Comparison of ENCODE assay signal across 8 cellular contexts in the genomic region with DNA sequence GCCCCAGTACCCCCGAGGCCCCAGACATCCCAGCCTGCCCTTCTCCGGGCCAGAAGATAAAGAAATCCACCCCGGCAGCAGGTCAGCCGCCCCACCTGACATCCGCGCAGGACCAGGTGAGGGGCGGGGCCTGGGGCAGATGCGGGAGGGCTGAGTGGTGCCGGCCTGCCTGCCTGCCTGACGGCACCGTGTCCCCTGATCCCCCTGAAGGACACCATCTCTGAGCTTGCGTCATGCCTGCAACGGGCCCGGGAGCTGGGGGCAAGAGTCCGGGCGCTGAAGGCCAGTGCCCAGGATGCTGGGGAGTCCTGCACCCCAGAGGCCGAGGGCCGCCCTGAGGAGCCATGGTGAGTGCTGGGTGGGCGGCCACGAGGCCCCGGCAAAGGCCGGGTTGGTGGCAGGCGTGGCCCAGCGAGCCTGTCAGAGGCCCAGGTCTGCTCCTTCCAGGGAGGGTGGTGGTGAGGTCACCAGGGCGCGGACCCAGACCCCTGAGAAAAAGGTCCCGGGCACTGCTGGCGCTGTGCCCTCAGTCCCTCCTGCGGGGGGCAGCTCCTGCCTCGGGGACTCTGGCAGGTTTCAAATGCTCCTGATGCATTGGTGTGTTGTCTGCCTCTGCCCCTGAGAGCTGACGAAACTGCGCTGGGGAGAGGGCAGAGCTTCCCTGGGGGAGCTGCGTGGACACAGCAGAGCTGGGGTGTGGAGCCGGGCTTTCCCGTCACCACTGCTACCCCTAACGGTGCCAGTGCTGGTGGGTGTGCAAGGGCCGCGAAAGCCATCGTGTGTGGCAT. TPM values are rescaled to one million over a fixed set of nuclear protein-coding genes. Genes with fewer than 3 reads are reported as not detected.
DNase-seq lines count a peak whose midpoint lies in the region; FAIRE-seq and TF ChIP-seq lines count a peak whose summit lies in the region.

No MANE protein-coding gene starts in this region.

- H4K91ac ChIP-seq in H1 (replicated peaks; ENCODE audit: insufficient read length, low read length) = no peak overlapping the region

- peak overlapping the region; percentile 63; the same call in 1 of the 2 replicates for H4K8ac ChIP-seq in H1 (ENCODE audit: extremely low read depth, insufficient read depth, low read length)

- peak overlapping the region; percentile 69 for H3K4me3 Mint-ChIP-seq in progenitor cell of endocrine pancreas (ENCODE audit: low read depth)

- TF ChIP-seq RAD21 in H1 (IDR thresholded peaks at IDR 0.05 in 1 of 2, conservative IDR thresholded peaks at IDR 0.05 in 1 of 2; ENCODE audit: low read depth in 2 of 2, low read length in 2 of 2) = no peak

- CTCF ChIA-PET in H1 (lab: Charles Lee; ENCODE audit: partially characterized antibody) = interaction anchor here (0.9 to 2.0 kb wide), 4 partner anchors 9 to 67 kb away, joined by 3 to 6 read pairs (median 4); no protein-coding TSS in a partner anchor

- peak overlapping the region; percentile 87 to 95 for H3K4me2 ChIP-seq in H1 (ENCODE audit: insufficient read depth in 1 of 2, low read depth in 2 of 2, low read length in 2 of 2)

- peaks cover 0 to 12% (median 9%) of the 10 kb centered on the region in 4 experiments; a peak in 5 of 7 replicates for H3K4me1 ChIP-seq in H1 (replicated peaks in 1 of 4; ENCODE audit: control insufficient read depth in 3 of 4, insufficient read depth in 4 of 4, low read length in 3 of 4)

- no peaks in the 10 kb centered on the region for H3K27me3 Mint-ChIP-seq in progenitor cell of endocrine pancreas

- no peaks in the 10 kb centered on the region for H3K9me3 ChIP-seq in H1 (ENCODE audit: insufficient read depth in 2 of 2, low read depth in 1 of 2, low read length in 1 of 2)

- no peak overlapping the region for H3K14ac ChIP-seq in H1 (ENCODE audit: insufficient read length)

- TF ChIP-seq POLR2A in H1 (IDR thresholded peaks at IDR 0.05; ENCODE audit: control extremely low read depth in 1 of 2, low read depth in 2 of 2, low read length in 2 of 2) = no peak

- H4K20me1 ChIP-seq in H1 (replicated peaks in 1 of 2; ENCODE audit: control insufficient read depth in 1 of 2, insufficient read depth in 2 of 2, low read length in 2 of 2) = peaks cover 26 to 38% of the 10 kb centered on the region in 2 experiments

- H2BK120ac ChIP-seq in H1 (replicated peaks; ENCODE audit: low read depth, low read length) = no peak overlapping the region

- H3K9me3 Mint-ChIP-seq in progenitor cell of endocrine pancreas (ENCODE audit: low read depth) = no peaks in the 10 kb centered on the region

- H3K27ac ChIP-seq in H1 (ENCODE audit: low read depth, low read length) = peak overlapping the region; percentile 63; the same call in 1 of the 2 replicates

- H3K56ac ChIP-seq in H1 (replicated peaks; ENCODE audit: insufficient read length, low read depth, low read length) = no peak overlapping the region

- no peak for TF ChIP-seq EP300 in H1 (IDR thresholded peaks at IDR 0.05; ENCODE audit: borderline replicate concordance in 1 of 2, low read depth in 2 of 2, low read length in 2 of 2)

- H4K5ac ChIP-seq in H1 (ENCODE audit: insufficient read length, low read depth, low read length) = no peak overlapping the region

- H3K79me1 ChIP-seq in H1 (ENCODE audit: low read depth, low read length) = peaks cover 12% of the 10 kb centered on the region

- TF ChIP-seq CTCF in H1 (IDR thresholded peaks at IDR 0.05; ENCODE audit: control extremely low read depth in 1 of 3, insufficient read depth in 1 of 3, low read depth in 1 of 3, low read length in 3 of 3) = no peak
- TF ChIP-seq CTCF in progenitor cell of endocrine pancreas (IDR thresholded peaks at IDR 0.05; ENCODE audit: unreplicated experiment) = no peak

- H2AK5ac ChIP-seq in H1 (ENCODE audit: low read depth, low read length) = no peak overlapping the region

- H3K9ac ChIP-seq in H1 (replicated peaks in 1 of 4; ENCODE audit: extremely low read depth in 1 of 4, low read depth in 3 of 4, low read length in 3 of 4) = peak overlapping the region; percentile 66 to 88 (median 80)

- H3K4me1 Mint-ChIP-seq in progenitor cell of endocrine pancreas (ENCODE audit: low read depth) = no peaks in the 10 kb centered on the region

- H3K23ac ChIP-seq in H1 (ENCODE audit: insufficient read length) = no peak overlapping the region

- H2AFZ ChIP-seq in H1 (ENCODE audit: low read length) = no peak overlapping the region

- H3K18ac ChIP-seq in H1 (ENCODE audit: extremely low read depth, low read length) = peak overlapping the region; percentile 60

- peaks cover 0 to 16% of the 10 kb centered on the region in 2 experiments; a peak in 2 of 4 replicates for H3K79me2 ChIP-seq in H1 (ENCODE audit: control insufficient read depth in 1 of 2, insufficient read depth in 2 of 2, low read length in 2 of 2)

- H2BK12ac ChIP-seq in H1 (ENCODE audit: low read depth, low read length) = no peak overlapping the region

- H3K23me2 ChIP-seq in H1 (ENCODE audit: low read depth, low read length) = peaks cover 7% of the 10 kb centered on the region; the same call in 1 of the 2 replicates

- no peak for FAIRE-seq in H1 (lab: Jason Lieb, UNC)

- H3K4ac ChIP-seq in H1 (replicated peaks; ENCODE audit: insufficient read length, low read depth, low read length) = no peak overlapping the region

- no peak overlapping the region for H3K27ac Mint-ChIP-seq in progenitor cell of endocrine pancreas

- H2BK5ac ChIP-seq in H1 (ENCODE audit: low read depth, low read length) = peak overlapping the region; percentile 60; the same call in 1 of the 2 replicates

- no peaks in the 10 kb centered on the region for H3K27me3 ChIP-seq in H1 (replicated peaks in 1 of 4; ENCODE audit: control insufficient read depth in 3 of 4, extremely low read depth in 1 of 4, insufficient read depth in 3 of 4, low read length in 3 of 4)

- H3K4me3 ChIP-seq in H1 (ENCODE audit: extremely low read depth in 1 of 4, insufficient read depth in 2 of 4, low read depth in 3 of 4, low read length in 4 of 4) = peak overlapping the region; percentile 59 to 84 (median 80)

- no peak overlapping the region for H2BK15ac ChIP-seq in H1 (ENCODE audit: low read length)

- POLR2A ChIA-PET in H1 (lab: Charles Lee; ENCODE audit: partially characterized antibody) = interaction anchor here (0.7 to 1.7 kb wide), 10 partner anchors 9 to 113 kb away, joined by 3 to 5 read pairs (median 3); no protein-coding TSS in a partner anchor

- peak; percentile 64 for DNase-seq in stimulated activated CD4-positive, alpha-beta T cell treated with anti-CD3 and anti-CD28 coated beads, Interleukin-1b, Interleukin-23, amount 100 ng/mL, for 48 hours
- no peak for DNase-seq in stimulated activated CD4-positive, alpha-beta T cell treated with anti-CD3 and anti-CD28 coated beads, Interleukin-12 subunit alpha, Interleukin-12 subunit beta, amount 100 ng/mL, for 4 hours
- peak; percentile 48 for DNase-seq in RKO (ENCODE audit: low spot score)
- no peak for DNase-seq in H1 (ENCODE audit: low read depth in 1 of 2, low spot score in 2 of 2)
- DNase-seq in progenitor cell of endocrine pancreas (ENCODE audit: low spot score, unreplicated experiment) = no peak
- no peak for DNase-seq in AG20443 (ENCODE audit: low spot score)
- DNase-seq in medulla oblongata (ENCODE audit: extremely low spot score) = no peak
- no peak for DNase-seq in activated gamma-delta T cell (lab: John Stamatoyannopoulos, UW)

- H3K36me3 Mint-ChIP-seq in progenitor cell of endocrine pancreas (ENCODE audit: insufficient read depth) = no peaks in the 10 kb centered on the region

- peaks cover 33 to 53% (median 45%) of the 10 kb centered on the region in 4 experiments for H3K36me3 ChIP-seq in H1 (ENCODE audit: control insufficient read depth in 2 of 4, insufficient read depth in 4 of 4, low read length in 3 of 4)

- 66% methylated on average over 33 of the region's 39 CpGs; no CpG with 5 or more reads in 1 of the 2 experiments for WGBS in H1 (ENCODE audit: extremely low coverage in 1 of 2, insufficient coverage in 1 of 2, insufficient read length in 1 of 2, insufficient replicate concordance in 2 of 2, low coverage in 1 of 2, low lambda C conversion rate in 2 of 2, missing lambda C conversion rate in 1 of 2), 2 experiments

- no peak overlapping the region for H2BK20ac ChIP-seq in H1 (ENCODE audit: low read length)

RNA-seq across cellular contexts. Expression of gene CDT1, which starts 1.2 kb away (rescaled TPM):
- 95.4 and 96.5 TPM in 2 replicates for total RNA-seq in H1 (2021; fragmentation: NEBNext Ultra II Directional; extraction: Animal tissue kit (Norgen Biotek cat#: 25700))
- 76.7 and 141 TPM in 2 replicates for polyA plus RNA-seq in H1 (2011; rRNA removed)
- polyA plus RNA-seq in H1 (2011; cell fraction: cytosol; rRNA removed) = 58.9 TPM
- polyA plus RNA-seq in H1 (2011; cell fraction: nucleus; rRNA removed) = 87.0 TPM
- 38.0 to 88.5 TPM (median 80.4 TPM) in 4 replicates for polyA plus RNA-seq in H1 (2012, experiment 1 of 2)
- 81.9 TPM for polyA plus RNA-seq in H1 (2012, experiment 2 of 2)
- polyA plus RNA-seq in H1 (2013, experiment 1 of 2) = 43.2 TPM
- 40.8 TPM for polyA plus RNA-seq in H1 (2013, experiment 2 of 2)
- polyA minus RNA-seq in H1 (2011; rRNA and poly(A)+ RNA removed) = 33.2 and 36.2 TPM in 2 replicates
- polyA minus RNA-seq in H1 (2011; cell fraction: cytosol; rRNA and poly(A)+ RNA removed) = 144 TPM
- polyA minus RNA-seq in H1 (2011; cell fraction: nucleus; rRNA and poly(A)+ RNA removed) = 89.1 TPM
- total RNA-seq in progenitor cell of endocrine pancreas = 22.8 and 25.3 TPM in 2 replicates

RNA-seq across cellular contexts. Expression of gene APRT, which starts 7.0 kb away (rescaled TPM):
- 221 and 244 TPM in 2 replicates for total RNA-seq in H1 (2021; fragmentation: NEBNext Ultra II Directional; extraction: Animal tissue kit (Norgen Biotek cat#: 25700))
- polyA plus RNA-seq in H1 (2011; rRNA removed) = 267 and 272 TPM in 2 replicates
- 183 TPM for polyA plus RNA-seq in H1 (2011; cell fraction: cytosol; rRNA removed)
- 229 TPM for polyA plus RNA-seq in H1 (2011; cell fraction: nucleus; rRNA removed)
- 277 to 336 TPM (median 307 TPM) in 4 replicates for polyA plus RNA-seq in H1 (2012, experiment 1 of 2)
- 319 TPM for polyA plus RNA-seq in H1 (2012, experiment 2 of 2)
- polyA plus RNA-seq in H1 (2013, experiment 1 of 2) = 268 TPM
- polyA plus RNA-seq in H1 (2013, experiment 2 of 2) = 292 TPM
- polyA minus RNA-seq in H1 (2011; rRNA and poly(A)+ RNA removed) = 35.1 and 46.4 TPM in 2 replicates
- polyA minus RNA-seq in H1 (2011; cell fraction: cytosol; rRNA and poly(A)+ RNA removed) = 153 TPM
- 113 TPM for polyA minus RNA-seq in H1 (2011; cell fraction: nucleus; rRNA and poly(A)+ RNA removed)
- 100 and 115 TPM in 2 replicates for total RNA-seq in progenitor cell of endocrine pancreas

RNA-seq across cellular contexts. Expression of gene PIEZO1, which starts 19.7 kb away (rescaled TPM):
- 63.6 and 67.5 TPM in 2 replicates for total RNA-seq in H1 (2021; fragmentation: NEBNext Ultra II Directional; extraction: Animal tissue kit (Norgen Biotek cat#: 25700))
- polyA plus RNA-seq in H1 (2011; rRNA removed) = 42.3 and 62.6 TPM in 2 replicates
- 43.1 TPM for polyA plus RNA-seq in H1 (2011; cell fraction: cytosol; rRNA removed)
- polyA plus RNA-seq in H1 (2011; cell fraction: nucleus; rRNA removed) = 361 TPM
- polyA plus RNA-seq in H1 (2012, experiment 1 of 2) = 37.5 to 75.6 TPM (median 65.9 TPM) in 4 replicates
- 43.7 TPM for polyA plus RNA-seq in H1 (2012, experiment 2 of 2)
- 76.1 TPM for polyA plus RNA-seq in H1 (2013, experiment 1 of 2)
- polyA plus RNA-seq in H1 (2013, experiment 2 of 2) = 73.2 TPM
- polyA minus RNA-seq in H1 (2011; rRNA and poly(A)+ RNA removed) = 19.7 and 34.2 TPM in 2 replicates
- 33.0 TPM for polyA minus RNA-seq in H1 (2011; cell fraction: cytosol; rRNA and poly(A)+ RNA removed)
- polyA minus RNA-seq in H1 (2011; cell fraction: nucleus; rRNA and poly(A)+ RNA removed) = 63.0 TPM
- 37.7 and 44.7 TPM in 2 replicates for total RNA-seq in progenitor cell of endocrine pancreas

RNA-seq across cellular contexts. Expression of gene GALNS, which starts 52.0 kb away (rescaled TPM):
- total RNA-seq in H1 (2021; fragmentation: NEBNext Ultra II Directional; extraction: Animal tissue kit (Norgen Biotek cat#: 25700)) = 17.8 and 22.4 TPM in 2 replicates
- polyA plus RNA-seq in H1 (2011; rRNA removed) = 8.9 and 12.7 TPM in 2 replicates
- polyA plus RNA-seq in H1 (2011; cell fraction: cytosol; rRNA removed) = 9.8 TPM
- 28.1 TPM for polyA plus RNA-seq in H1 (2011; cell fraction: nucleus; rRNA removed)
- 15.7 to 17.2 TPM (median 16.7 TPM) in 4 replicates for polyA plus RNA-seq in H1 (2012, experiment 1 of 2)
- polyA plus RNA-seq in H1 (2012, experiment 2 of 2) = 11.6 TPM
- 14.6 TPM for polyA plus RNA-seq in H1 (2013, experiment 1 of 2)
- polyA plus RNA-seq in H1 (2013, experiment 2 of 2) = 15.0 TPM
- polyA minus RNA-seq in H1 (2011; rRNA and poly(A)+ RNA removed) = 7.5 and 10.5 TPM in 2 replicates
- 10.6 TPM for polyA minus RNA-seq in H1 (2011; cell fraction: cytosol; rRNA and poly(A)+ RNA removed)
- 22.3 TPM for polyA minus RNA-seq in H1 (2011; cell fraction: nucleus; rRNA and poly(A)+ RNA removed)
- total RNA-seq in progenitor cell of endocrine pancreas = 32.7 and 34.6 TPM in 2 replicates

RNA-seq across cellular contexts. Expression of gene TRAPPC2L, which starts 52.2 kb away (rescaled TPM):
- 94.0 and 98.7 TPM in 2 replicates for total RNA-seq in H1 (2021; fragmentation: NEBNext Ultra II Directional; extraction: Animal tissue kit (Norgen Biotek cat#: 25700))
- polyA plus RNA-seq in H1 (2011; rRNA removed) = 113 and 133 TPM in 2 replicates
- polyA plus RNA-seq in H1 (2011; cell fraction: cytosol; rRNA removed) = 98.2 TPM
- 131 TPM for polyA plus RNA-seq in H1 (2011; cell fraction: nucleus; rRNA removed)
- polyA plus RNA-seq in H1 (2012, experiment 1 of 2) = 129 to 276 TPM (median 222 TPM) in 4 replicates
- 213 TPM for polyA plus RNA-seq in H1 (2012, experiment 2 of 2)
- polyA plus RNA-seq in H1 (2013, experiment 1 of 2) = 84.6 TPM
- polyA plus RNA-seq in H1 (2013, experiment 2 of 2) = 84.6 TPM
- 61.8 and 63.2 TPM in 2 replicates for polyA minus RNA-seq in H1 (2011; rRNA and poly(A)+ RNA removed)
- 31.9 TPM for polyA minus RNA-seq in H1 (2011; cell fraction: cytosol; rRNA and poly(A)+ RNA removed)
- polyA minus RNA-seq in H1 (2011; cell fraction: nucleus; rRNA and poly(A)+ RNA removed) = 47.8 TPM
- total RNA-seq in progenitor cell of endocrine pancreas = 74.9 and 86.2 TPM in 2 replicates

Comparison
In these comparisons a context has a peak if more than half of its experiments do, and no peak if none do; other contexts are left out.
1. DNase-seq: peak in stimulated activated CD4-positive, alpha-beta T cell treated with anti-CD3 and anti-CD28 coated beads, Interleukin-1b, Interleukin-23, amount 100 ng/mL, for 48 hours (single experiment) and RKO (single experiment); none in stimulated activated CD4-positive, alpha-beta T cell treated with anti-CD3 and anti-CD28 coated beads, Interleukin-12 subunit alpha, Interleukin-12 subunit beta, amount 100 ng/mL, for 4 hours (single experiment), H1 (0 of 2), progenitor cell of endocrine pancreas (single experiment), AG20443 (single experiment), medulla oblongata (single experiment) and activated gamma-delta T cell (single experiment).